ENCODE assay signal across 11 cellular contexts in genomic region chr1:200129480-200129879, GRCh38.
DNase-seq lines count a peak whose midpoint lies in the region; ATAC-seq, FAIRE-seq and TF ChIP-seq lines count a peak whose summit lies in the region.
"Had no signal": no experiment of that assay in that cellular context is flagged by ENCODE, and none has a peak within 500 bp of the region (broad histone marks: within the 10 kb centered on the region; RNA-seq: fewer than 3 reads in every experiment).

No MANE protein-coding gene starts in this region.

- no peak overlapping the region for H3K9ac ChIP-seq in BLaER1 treated with 17β-estradiol and CSF1 and Interleukin-3, amounts not matched to agents 10 nM and 100 nM
- no peak overlapping the region for H3K9ac ChIP-seq in kidney (ENCODE audit: low read length in 2 of 2)

- H3K36me3 ChIP-seq in BLaER1 treated with 17β-estradiol and CSF1 and Interleukin-3, amounts not matched to agents 10 nM and 100 nM, result no peaks in the 10 kb centered on the region
- H3K36me3 ChIP-seq in kidney (ENCODE audit: control insufficient read depth in 1 of 2, insufficient read depth in 2 of 2, low read length in 2 of 2), result no peaks in the 10 kb centered on the region
- H3K36me3 ChIP-seq: sigmoid colon had no signal

- FAIRE-seq in kidney (lab: Jason Lieb, UNC), result no peak

- no peaks in the 10 kb centered on the region for H3K27me3 ChIP-seq in BLaER1 treated with 17β-estradiol and CSF1 and Interleukin-3, amounts not matched to agents 10 nM and 100 nM
- H3K27me3 ChIP-seq: sigmoid colon had no signal

- peak; percentile 36 for ATAC-seq in GM18508 (IDR thresholded peaks at IDR 0.05; ENCODE audit: insufficient read depth, unreplicated experiment)
- peak; percentile 52 for ATAC-seq in HG03558 (IDR thresholded peaks at IDR 0.05; ENCODE audit: extremely low read depth, unreplicated experiment)
- ATAC-seq in HG03342 (IDR thresholded peaks at IDR 0.05; ENCODE audit: unreplicated experiment), result no peak
- ATAC-seq: left ventricle myocardium superior had no signal

- H3K4me2 ChIP-seq in BLaER1 treated with 17β-estradiol and CSF1 and Interleukin-3, amounts not matched to agents 10 nM and 100 nM, result peak overlapping the region; percentile 7 to 69 (median 58); a peak in 21 of 22 replicates

- intact Hi-C loops in kidney (cut with DNase I), result no loop called here

- in situ Hi-C loops in GM13977 (cut with MboI; ENCODE audit: low pct_unique_long_range_greater_than_20kb, low sequenced_read_pairs, unreplicated experiment), result no loop called here

- no peak for TF ChIP-seq CTCF in kidney (IDR thresholded peaks at IDR 0.05; ENCODE audit: borderline replicate concordance, extremely low read depth, insufficient read depth)
- no peak for TF ChIP-seq CTCF in GM13977 (IDR thresholded peaks at IDR 0.05; ENCODE audit: extremely low read depth, insufficient read depth, missing control alignments)

- peak overlapping the region in 8 of 11 experiments; percentile 5 to 47 (median 33); a peak in 8 of 22 replicates for H3K27ac ChIP-seq in BLaER1 treated with 17β-estradiol and CSF1 and Interleukin-3, amounts not matched to agents 10 nM and 100 nM
- H3K27ac ChIP-seq in kidney (ENCODE audit: low read depth in 2 of 2, low read length in 2 of 2), result no peak overlapping the region
- H3K27ac ChIP-seq: sigmoid colon had no signal

- DNase-seq in central memory CD4-positive, alpha-beta T cell, result peak; percentile 18
- DNase-seq in Ammon's horn (ENCODE audit: low spot score), result no peak
- no peak for DNase-seq in kidney
- no peak for DNase-seq in GM13977 (ENCODE audit: low spot score)
- DNase-seq: amniotic stem cell, left ventricle myocardium superior, sigmoid colon had no signal

- H3K4me3 ChIP-seq in BLaER1 treated with 17β-estradiol and CSF1 and Interleukin-3, amounts not matched to agents 10 nM and 100 nM, result no peak overlapping the region
- no peak overlapping the region for H3K4me3 ChIP-seq in kidney (ENCODE audit: low read length in 2 of 2)
- H3K4me3 ChIP-seq: sigmoid colon had no signal

- no peaks in the 10 kb centered on the region for H4K20me1 ChIP-seq in BLaER1 treated with 17β-estradiol and CSF1 and Interleukin-3, amounts not matched to agents 10 nM and 100 nM

- H3K4me1 ChIP-seq in BLaER1 treated with 17β-estradiol and CSF1 and Interleukin-3, amounts not matched to agents 10 nM and 100 nM, result peaks cover 16 to 32% (median 25%) of the 10 kb centered on the region in 10 experiments
- H3K4me1 ChIP-seq in kidney (ENCODE audit: control insufficient read depth in 1 of 2, insufficient read depth in 1 of 2, low read depth in 1 of 2, low read length in 2 of 2), result no peaks in the 10 kb centered on the region
- H3K4me1 ChIP-seq: sigmoid colon had no signal

- H3K9me3 ChIP-seq in BLaER1 treated with 17β-estradiol and CSF1 and Interleukin-3, amounts not matched to agents 10 nM and 100 nM (replicated peaks in 1 of 11), result no peaks in the 10 kb centered on the region
- no peaks in the 10 kb centered on the region for H3K9me3 ChIP-seq in kidney (ENCODE audit: control insufficient read depth in 1 of 2, low read length in 2 of 2)
- H3K9me3 ChIP-seq: sigmoid colon had no signal

Comparison
In these comparisons a context has a peak if more than half of its experiments do, and no peak if none do; other contexts are left out.
1. H3K27ac ChIP-seq: peak in BLaER1 treated with 17β-estradiol and CSF1 and Interleukin-3, amounts not matched to agents 10 nM and 100 nM (8 of 11); none in kidney (0 of 2).